ENCODE assay signal across 8 cellular contexts in genomic region chr3:133661454-133662255, GRCh38. TPM values are rescaled to one million over a fixed set of nuclear protein-coding genes. Genes with fewer than 3 reads are reported as not detected.
DNase-seq lines count a peak whose midpoint lies in the region; ATAC-seq and TF ChIP-seq lines count a peak whose summit lies in the region.

TOPBP1 (minus strand) TSS chr3:133661941; CDS start chr3:133661127, 814 bp downstream.

- peak within 1 kb of the TSS; percentile 77 to 85 for H3K27ac ChIP-seq in prostate gland

- H3K9me3 ChIP-seq in T-helper 17 cell (ENCODE audit: control insufficient read depth, low read length, poor library complexity, severe bottlenecking) = no peaks in the 10 kb centered on the region
- no peaks in the 10 kb centered on the region for H3K9me3 ChIP-seq in prostate gland

- peak within 1 kb of the TSS; percentile 99 for H3K4me3 Mint-ChIP-seq in T-helper 17 cell

- peak within 1 kb of the TSS; percentile 79 to 82 for H3K4me3 ChIP-seq in prostate gland

- no peak for TF ChIP-seq CTCF in prostate gland (IDR thresholded peaks at IDR 0.05)

- peak; percentile 87 for TF ChIP-seq POLR2A in GM18505 (IDR thresholded peaks at IDR 0.05; ENCODE audit: borderline replicate concordance, extremely low read depth, insufficient read depth, insufficient read length)
- TF ChIP-seq POLR2A in prostate gland (IDR thresholded peaks at IDR 0.05) = no peak

- H3K4me1 ChIP-seq in prostate gland (replicated peaks) = no peaks in the 10 kb centered on the region

- WGBS in prostate gland = under 1% methylated on average over 57 of the region's 57 CpGs

- no peaks in the 10 kb centered on the region for H3K36me3 ChIP-seq in prostate gland

- H3K27me3 ChIP-seq in prostate gland (replicated peaks; ENCODE audit: insufficient read depth) = no peaks in the 10 kb centered on the region

- peaks cover 38% of the 10 kb centered on the region for H3K4me1 Mint-ChIP-seq in T-helper 17 cell

- no peaks in the 10 kb centered on the region for H3K27me3 Mint-ChIP-seq in T-helper 17 cell

- ATAC-seq in GM18505 (IDR thresholded peaks at IDR 0.05; ENCODE audit: unreplicated experiment) (peak; percentile 90), HG02938 (IDR thresholded peaks at IDR 0.05; ENCODE audit: unreplicated experiment) (peak; percentile 87), T-helper 17 cell (peak; percentile 89), left ventricle myocardium superior (peak; percentile 93)

- peak within 1 kb of the TSS; percentile 97 for H3K27ac Mint-ChIP-seq in T-helper 17 cell

- DNase-seq in NCI-H1694 treated with DMSO at 0.1 percent for 48 hours (lab: John Stamatoyannopoulos, UW) (peak; percentile 82), T-helper 17 cell (peak; percentile 75 to 78 (median 76)), amygdala (lab: John Stamatoyannopoulos, UW) (peak in 53 of 56 donors; percentile 14 to 86 (median 61)), left ventricle myocardium superior (peak; percentile 88), prostate gland (ENCODE audit: low spot score) (peak; percentile 71), ureter (ENCODE audit: low spot score) (peak; percentile 86)

- intact Hi-C loops in left ventricle myocardium superior (cut with micrococcal nuclease) = no loop called here
- intact Hi-C loops in prostate gland (cut with DNase I) = loop anchor here (5.0 to 10.0 kb wide), 3 partner anchors 143 to 826 kb away; partner anchors contain the start of genes ANAPC13, CEP63 and SRPRB

- H3K36me3 Mint-ChIP-seq in T-helper 17 cell (ENCODE audit: low read depth) = peaks cover 6% of the 10 kb centered on the region

RNA-seq across cellular contexts. Expression of gene TOPBP1, which starts in this region (rescaled TPM):
- total RNA-seq in T-helper 17 cell (10 to 100 TPM; 33.5 to 46.3 TPM), left ventricle myocardium superior (10.0 TPM), prostate gland (10 to 100 TPM; 15.6 to 25.3 TPM), ureter (21.1 TPM)

Comparison
In these comparisons a context has a peak if more than half of its experiments do, and no peak if none do; other contexts are left out.
1. Peak in every context shown above with its lines: DNase-seq, ATAC-seq, H3K4me3 ChIP-seq and H3K27ac ChIP-seq.